In genomic region chr1:197868751-197869501, GRCh38 we compare ENCODE assay signal across 8 cellular contexts.
A peak's percentile ranks its signal among the peaks of the same experiment; 100 is the strongest.
DNase-seq lines count a peak whose midpoint lies in the region; ATAC-seq and TF ChIP-seq lines count a peak whose summit lies in the region.

No MANE protein-coding gene starts in this region.

- no peaks in the 10 kb centered on the region for H3K27me3 ChIP-seq in brain microvascular endothelial cell (replicated peaks)

- DNase-seq in NCI-H1417 (lab: John Stamatoyannopoulos, UW) (peak; percentile 27 to 61 (median 31)), NCI-H1417 treated with DMSO at 0.1 percent for 48 hours (lab: John Stamatoyannopoulos, UW) (no peak), HPDE6-E6E7 (ENCODE audit: extremely low spot score) (peak; percentile 39), RPMI8226 (peak; percentile 80), brain microvascular endothelial cell (peak; percentile 61), islet precursor cell (peak; percentile 63)
- peak; percentile 30 for DNase-seq in stimulated activated CD8-positive, alpha-beta memory T cell treated with anti-CD3 and anti-CD28 coated beads, Interleukin-4, amount 100 ng/mL, for 48 hours

- H3K27ac ChIP-seq in brain microvascular endothelial cell, result no peak overlapping the region

- no peaks in the 10 kb centered on the region for H3K36me3 ChIP-seq in brain microvascular endothelial cell (replicated peaks)

- peak; percentile 86 for ATAC-seq in GM21381 (IDR thresholded peaks at IDR 0.05; ENCODE audit: unreplicated experiment)

- no peak overlapping the region for H3K4me3 ChIP-seq in brain microvascular endothelial cell (ENCODE audit: low read depth, low read length)

- in situ Hi-C loops in brain microvascular endothelial cell (cut with HindIII; ENCODE audit: low pct_ligation_motif_present, low sequenced_read_pairs), result no loop called here

- peak; percentile 81 for TF ChIP-seq CTCF in brain microvascular endothelial cell (IDR thresholded peaks at IDR 0.05; ENCODE audit: low read depth, low read length, missing control alignments)
